Comparison of ENCODE assay signal across 8 cellular contexts in the genomic region with DNA sequence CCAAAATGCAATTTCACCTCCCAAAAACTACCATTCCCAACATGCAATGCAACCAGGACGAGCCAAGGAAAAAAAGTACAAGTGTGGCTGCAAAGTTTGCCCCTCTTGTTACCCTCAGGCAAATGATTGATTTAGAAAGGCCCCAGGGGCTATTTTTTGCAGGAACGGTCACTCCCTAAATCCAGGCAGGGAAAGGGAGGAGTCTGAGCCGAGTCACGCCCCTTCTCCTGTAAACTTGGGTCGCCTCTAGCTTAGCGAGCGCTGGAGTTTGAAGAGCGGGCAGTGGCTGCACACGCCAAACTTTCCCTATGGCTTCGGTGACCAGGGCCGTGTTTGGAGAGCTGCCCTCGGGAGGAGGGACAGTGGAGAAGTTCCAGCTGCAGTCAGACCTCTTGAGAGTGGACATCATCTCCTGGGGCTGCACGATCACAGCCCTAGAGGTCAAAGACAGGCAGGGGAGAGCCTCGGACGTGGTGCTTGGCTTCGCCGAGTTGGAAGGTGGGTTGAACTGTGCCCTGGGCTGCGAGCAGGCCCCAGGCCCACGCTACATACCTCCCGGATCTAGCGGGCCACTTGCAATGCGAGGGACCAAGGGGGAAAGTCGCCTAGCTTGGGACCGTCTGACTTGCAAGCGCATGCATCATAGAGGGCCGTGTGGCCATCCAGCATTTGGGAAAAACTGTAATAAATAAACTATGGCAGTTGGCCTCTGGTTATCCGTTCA. TPM values are rescaled to one million over a fixed set of nuclear protein-coding genes. Genes with fewer than 3 reads are reported as not detected.
DNase-seq lines count a peak whose midpoint lies in the region; ATAC-seq and TF ChIP-seq lines count a peak whose summit lies in the region.

A gene (plus strand): TSS at position 261 of the 724 bp plus-strand sequence. CDS start 48 bp downstream, at position 309.

- peak within 1 kb of the TSS; percentile 94 for H3K27ac Mint-ChIP-seq in activated T-helper 1 cell treated with anti-CD3 and anti-CD28 coated beads, Interleukin-12 subunit alpha, Interleukin-12 subunit beta, Interleukin-2, Interleukin-4 antibody, amounts not matched to agents 30 ng/mL and 10 ng/mL and 1 ng/mL, durations not matched to agents 14 hours and 24 hours and 36 hours
- H3K27ac Mint-ChIP-seq in naive B cell = peak within 1 kb of the TSS; percentile 55 to 93 (median 85)

- DNase-seq in EH (ENCODE audit: low read depth) = peak; percentile 90
- DNase-seq in NOMO-1 treated with dmso at 0.1 percent for 144 hours (lab: John Stamatoyannopoulos, UW; ENCODE audit: unreplicated experiment) = peak; percentile 89
- DNase-seq in activated T-helper 1 cell treated with anti-CD3 and anti-CD28 coated beads, Interleukin-12 subunit alpha, Interleukin-12 subunit beta, Interleukin-2, Interleukin-4 antibody, amounts not matched to agents 30 ng/mL and 10 ng/mL and 1 ng/mL, durations not matched to agents 14 hours and 24 hours and 36 hours (ENCODE audit: low spot score) = peak; percentile 54
- peak; percentile 97 for DNase-seq in fibroblast of pulmonary artery (ENCODE audit: low read depth)
- DNase-seq in naive B cell = peak; percentile 34

- H3K27ac ChIP-seq in temporal lobe (ENCODE audit: low read depth, low read length) = peak within 1 kb of the TSS; percentile 18

- peak within 1 kb of the TSS; percentile 79 for H3K4me3 ChIP-seq in fibroblast of pulmonary artery (replicated peaks; ENCODE audit: low read depth, low read length)

- H3K36me3 Mint-ChIP-seq in activated T-helper 1 cell treated with anti-CD3 and anti-CD28 coated beads, Interleukin-12 subunit alpha, Interleukin-12 subunit beta, Interleukin-2, Interleukin-4 antibody, amounts not matched to agents 30 ng/mL and 10 ng/mL and 1 ng/mL, durations not matched to agents 14 hours and 24 hours and 36 hours (ENCODE audit: low read depth) = peaks cover 23% of the 10 kb centered on the region
- peaks cover 0 to under 1% of the 10 kb centered on the region in 2 donors for H3K36me3 Mint-ChIP-seq in naive B cell

- peak; percentile 55 for ATAC-seq in HG02623 (IDR thresholded peaks at IDR 0.05; ENCODE audit: unreplicated experiment)
- ATAC-seq in naive B cell (ENCODE audit: low read depth in 2 of 2) = peak; percentile 51 to 58
- no peak for ATAC-seq in HG02870 (IDR thresholded peaks at IDR 0.05; ENCODE audit: unreplicated experiment)

- intact Hi-C loops in activated T-helper 1 cell treated with anti-CD3 and anti-CD28 coated beads, Interleukin-12 subunit alpha, Interleukin-12 subunit beta, Interleukin-2, Interleukin-4 antibody, amounts not matched to agents 30 ng/mL and 10 ng/mL and 1 ng/mL, durations not matched to agents 14 hours and 24 hours and 36 hours (cut with micrococcal nuclease) = loop anchor here (2.0 to 5.0 kb wide), 2 partner anchors 43 to 461 kb away; no protein-coding TSS in a partner anchor

- H3K4me1 Mint-ChIP-seq in activated T-helper 1 cell treated with anti-CD3 and anti-CD28 coated beads, Interleukin-12 subunit alpha, Interleukin-12 subunit beta, Interleukin-2, Interleukin-4 antibody, amounts not matched to agents 30 ng/mL and 10 ng/mL and 1 ng/mL, durations not matched to agents 14 hours and 24 hours and 36 hours (ENCODE audit: low read depth) = peaks cover 69% of the 10 kb centered on the region
- peaks cover 15 to 29% (median 26%) of the 10 kb centered on the region in 3 donors for H3K4me1 Mint-ChIP-seq in naive B cell

- H3K27me3 Mint-ChIP-seq in activated T-helper 1 cell treated with anti-CD3 and anti-CD28 coated beads, Interleukin-12 subunit alpha, Interleukin-12 subunit beta, Interleukin-2, Interleukin-4 antibody, amounts not matched to agents 30 ng/mL and 10 ng/mL and 1 ng/mL, durations not matched to agents 14 hours and 24 hours and 36 hours (ENCODE audit: insufficient read depth) = no peaks in the 10 kb centered on the region
- no peaks in the 10 kb centered on the region for H3K27me3 Mint-ChIP-seq in naive B cell

- no peak for TF ChIP-seq CTCF in fibroblast of pulmonary artery (IDR thresholded peaks at IDR 0.05; ENCODE audit: low read length, missing control alignments)

- H3K9me3 Mint-ChIP-seq in activated T-helper 1 cell treated with anti-CD3 and anti-CD28 coated beads, Interleukin-12 subunit alpha, Interleukin-12 subunit beta, Interleukin-2, Interleukin-4 antibody, amounts not matched to agents 30 ng/mL and 10 ng/mL and 1 ng/mL, durations not matched to agents 14 hours and 24 hours and 36 hours = no peaks in the 10 kb centered on the region
- H3K9me3 Mint-ChIP-seq in naive B cell = no peaks in the 10 kb centered on the region

- peak within 1 kb of the TSS; percentile 93 for H3K4me3 Mint-ChIP-seq in activated T-helper 1 cell treated with anti-CD3 and anti-CD28 coated beads, Interleukin-12 subunit alpha, Interleukin-12 subunit beta, Interleukin-2, Interleukin-4 antibody, amounts not matched to agents 30 ng/mL and 10 ng/mL and 1 ng/mL, durations not matched to agents 14 hours and 24 hours and 36 hours
- H3K4me3 Mint-ChIP-seq in naive B cell = peak within 1 kb of the TSS; percentile 83 to 95 (median 88)

RNA-seq across cellular contexts. Expression of the gene that starts here (rescaled TPM):
- total RNA-seq in activated T-helper 1 cell treated with anti-CD3 and anti-CD28 coated beads, Interleukin-12 subunit alpha, Interleukin-12 subunit beta, Interleukin-2, Interleukin-4 antibody, amounts not matched to agents 30 ng/mL and 10 ng/mL and 1 ng/mL, durations not matched to agents 14 hours and 24 hours and 36 hours = 77.0 and 78.4 TPM in 2 replicates
- 10 to 100 TPM in 4 of 6 donors, 1 to 10 TPM in 2; 7.4 to 12.1 (median 10.5) TPM for polyA plus RNA-seq in naive B cell (ENCODE audit: low read depth in 6 of 6)
- 2.7 TPM for total RNA-seq in temporal lobe

Comparison
In these comparisons a context has a peak if more than half of its experiments do, and no peak if none do; other contexts are left out.
1. RNA of the gene that starts here (total RNA-seq): 77.0 to 78.4 TPM in activated T-helper 1 cell treated with anti-CD3 and anti-CD28 coated beads, Interleukin-12 subunit alpha, Interleukin-12 subunit beta, Interleukin-2, Interleukin-4 antibody, amounts not matched to agents 30 ng/mL and 10 ng/mL and 1 ng/mL, durations not matched to agents 14 hours and 24 hours and 36 hours; 2.7 TPM in temporal lobe (single experiment); every median in the first group is over 10 times any median in the second.
2. DNase-seq: peak in every context shown above with its lines; median percentile 97 in fibroblast of pulmonary artery; 90 in EH; 89 in NOMO-1 treated with dmso at 0.1 percent for 144 hours; 54 in activated T-helper 1 cell treated with anti-CD3 and anti-CD28 coated beads, Interleukin-12 subunit alpha, Interleukin-12 subunit beta, Interleukin-2, Interleukin-4 antibody, amounts not matched to agents 30 ng/mL and 10 ng/mL and 1 ng/mL, durations not matched to agents 14 hours and 24 hours and 36 hours; 34 in naive B cell.